ENCODE assay signal across 1 cellular context in the genomic region with DNA sequence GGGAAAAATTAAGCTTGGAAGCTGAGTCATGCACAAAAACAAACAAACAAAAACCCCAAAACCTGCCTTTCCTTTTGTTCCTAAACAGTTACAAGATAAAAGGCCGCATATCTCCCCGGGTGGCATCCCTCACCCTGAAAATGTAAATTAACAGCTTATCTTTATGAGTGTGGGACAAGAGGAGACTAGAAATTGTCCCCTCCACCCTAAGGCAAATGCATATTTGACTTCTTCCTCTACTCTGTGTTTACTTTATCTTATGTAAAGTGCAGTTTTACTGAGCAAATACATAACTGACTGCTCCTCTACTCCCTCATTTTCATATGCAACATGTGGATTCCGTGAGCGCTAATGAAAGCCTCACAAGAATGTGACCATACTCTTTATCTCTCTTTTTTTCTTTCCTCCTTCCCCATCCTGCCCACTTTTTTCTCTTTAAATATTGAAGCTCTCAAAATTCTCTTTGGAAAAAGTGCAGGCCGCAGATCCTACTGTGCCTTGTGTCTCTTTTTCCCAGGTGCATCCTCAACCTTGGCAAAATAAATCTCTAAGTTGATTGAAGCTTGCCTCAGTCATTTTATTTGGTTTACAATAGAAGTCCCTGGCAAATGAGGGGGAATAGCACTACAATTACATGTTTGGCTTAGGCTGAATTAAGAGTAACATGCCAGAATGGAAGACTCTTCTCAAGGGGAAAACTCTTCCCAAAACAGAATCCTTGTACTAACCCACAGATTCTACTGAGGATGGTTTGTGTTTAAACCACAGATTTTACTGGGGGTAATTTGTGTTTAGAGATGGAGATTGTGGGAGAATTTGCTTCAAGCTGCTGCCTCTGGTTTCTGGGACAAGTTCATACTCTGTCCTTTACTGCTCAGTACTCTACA.
TF ChIP-seq lines count a peak whose summit lies in the region.

No MANE protein-coding gene starts in this region.

TF ChIP-seq in A549, 52 proteins besides CTCF, POLR2A, EP300 and RAD21:
- TF ChIP-seq GATA3 (IDR thresholded peaks at IDR 0.05; ENCODE audit: borderline replicate concordance) (peak; percentile 87), JUNB (IDR thresholded peaks at IDR 0.05) (no peak), HDAC2 (IDR thresholded peaks at IDR 0.05) (no peak), TFCP2L1 (CRISPR knock-in tag; IDR thresholded peaks at IDR 0.05) (no peak), NPAS2 (CRISPR knock-in tag; IDR thresholded peaks at IDR 0.05; ENCODE audit: borderline replicate concordance) (no peak), FOSL2 (IDR thresholded peaks at IDR 0.05) (no peak), FOSL2 (CRISPR knock-in tag; IDR thresholded peaks at IDR 0.05) (no peak; the same call in 1 of the 2 replicates), HOXA7 (CRISPR knock-in tag; IDR thresholded peaks at IDR 0.05) (no peak), CEBPB (IDR thresholded peaks at IDR 0.05) (peak in 1 of 2 experiments; percentile 33; a peak in 1 of 4 replicates)
- TF ChIP-seq, protein P1, sequence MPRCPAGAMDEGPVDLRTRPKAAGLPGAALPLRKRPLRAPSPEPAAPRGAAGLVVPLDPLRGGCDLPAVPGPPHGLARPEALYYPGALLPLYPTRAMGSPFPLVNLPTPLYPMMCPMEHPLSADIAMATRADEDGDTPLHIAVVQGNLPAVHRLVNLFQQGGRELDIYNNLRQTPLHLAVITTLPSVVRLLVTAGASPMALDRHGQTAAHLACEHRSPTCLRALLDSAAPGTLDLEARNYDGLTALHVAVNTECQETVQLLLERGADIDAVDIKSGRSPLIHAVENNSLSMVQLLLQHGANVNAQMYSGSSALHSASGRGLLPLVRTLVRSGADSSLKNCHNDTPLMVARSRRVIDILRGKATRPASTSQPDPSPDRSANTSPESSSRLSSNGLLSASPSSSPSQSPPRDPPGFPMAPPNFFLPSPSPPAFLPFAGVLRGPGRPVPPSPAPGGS (IDR thresholded peaks at IDR 0.05): 0 out of 3 replicates have a peak, but pooled peaks have one; percentile 42
- TF ChIP-seq, protein P2, sequence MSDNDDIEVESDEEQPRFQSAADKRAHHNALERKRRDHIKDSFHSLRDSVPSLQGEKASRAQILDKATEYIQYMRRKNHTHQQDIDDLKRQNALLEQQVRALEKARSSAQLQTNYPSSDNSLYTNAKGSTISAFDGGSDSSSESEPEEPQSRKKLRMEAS (IDR thresholded peaks at IDR 0.05): peak; percentile 34
- TF ChIP-seq, protein P3, sequence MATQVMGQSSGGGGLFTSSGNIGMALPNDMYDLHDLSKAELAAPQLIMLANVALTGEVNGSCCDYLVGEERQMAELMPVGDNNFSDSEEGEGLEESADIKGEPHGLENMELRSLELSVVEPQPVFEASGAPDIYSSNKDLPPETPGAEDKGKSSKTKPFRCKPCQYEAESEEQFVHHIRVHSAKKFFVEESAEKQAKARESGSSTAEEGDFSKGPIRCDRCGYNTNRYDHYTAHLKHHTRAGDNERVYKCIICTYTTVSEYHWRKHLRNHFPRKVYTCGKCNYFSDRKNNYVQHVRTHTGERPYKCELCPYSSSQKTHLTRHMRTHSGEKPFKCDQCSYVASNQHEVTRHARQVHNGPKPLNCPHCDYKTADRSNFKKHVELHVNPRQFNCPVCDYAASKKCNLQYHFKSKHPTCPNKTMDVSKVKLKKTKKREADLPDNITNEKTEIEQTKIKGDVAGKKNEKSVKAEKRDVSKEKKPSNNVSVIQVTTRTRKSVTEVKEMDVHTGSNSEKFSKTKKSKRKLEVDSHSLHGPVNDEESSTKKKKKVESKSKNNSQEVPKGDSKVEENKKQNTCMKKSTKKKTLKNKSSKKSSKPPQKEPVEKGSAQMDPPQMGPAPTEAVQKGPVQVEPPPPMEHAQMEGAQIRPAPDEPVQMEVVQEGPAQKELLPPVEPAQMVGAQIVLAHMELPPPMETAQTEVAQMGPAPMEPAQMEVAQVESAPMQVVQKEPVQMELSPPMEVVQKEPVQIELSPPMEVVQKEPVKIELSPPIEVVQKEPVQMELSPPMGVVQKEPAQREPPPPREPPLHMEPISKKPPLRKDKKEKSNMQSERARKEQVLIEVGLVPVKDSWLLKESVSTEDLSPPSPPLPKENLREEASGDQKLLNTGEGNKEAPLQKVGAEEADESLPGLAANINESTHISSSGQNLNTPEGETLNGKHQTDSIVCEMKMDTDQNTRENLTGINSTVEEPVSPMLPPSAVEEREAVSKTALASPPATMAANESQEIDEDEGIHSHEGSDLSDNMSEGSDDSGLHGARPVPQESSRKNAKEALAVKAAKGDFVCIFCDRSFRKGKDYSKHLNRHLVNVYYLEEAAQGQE (IDR thresholded peaks at IDR 0.05): no peak
